Comparison of ENCODE assay signal across 21 cellular contexts in genomic region chr12:57528176-57528575, GRCh38.
"Had no signal": no experiment of that assay in that cellular context is flagged by ENCODE, and none has a peak within 500 bp of the region (broad histone marks: within the 10 kb centered on the region; RNA-seq: fewer than 3 reads in every experiment).

No MANE protein-coding gene starts in this region.

- H3K36me3 ChIP-seq: neural progenitor cell had no signal

- H3K4me3 ChIP-seq: breast epithelium, left ventricle myocardium inferior, neural progenitor cell, spleen, tibial artery had no signal

- H3K27me3 Mint-ChIP-seq: activated naive CD8-positive, alpha-beta T cell treated with anti-CD3 and anti-CD28 coated beads, Interleukin-2, amount 10 ng/mL, durations not matched to agents 7 days and 5 days; central memory CD8-positive, alpha-beta T cell; naive thymus-derived CD8-positive, alpha-beta T cell; progenitor cell of endocrine pancreas; stimulated activated naive CD8-positive, alpha-beta T cell treated with anti-CD3 and anti-CD28 coated beads, Interleukin-15, amount 100 ng/mL, for 72 hours had no signal

- ATAC-seq: esophagus mucosa; naive thymus-derived CD8-positive, alpha-beta T cell; stimulated activated naive CD8-positive, alpha-beta T cell treated with anti-CD3 and anti-CD28 coated beads, Interleukin-15, amount 100 ng/mL, for 72 hours; WTC11 had no signal

- H3K9me3 ChIP-seq: breast epithelium, left ventricle myocardium inferior, spleen, tibial artery had no signal

- H3K27me3 ChIP-seq: breast epithelium, neural progenitor cell, spleen, tibial artery had no signal

- H3K27ac ChIP-seq: breast epithelium, left ventricle myocardium inferior, neural progenitor cell, tibial artery had no signal

- H3K9me3 Mint-ChIP-seq: activated naive CD8-positive, alpha-beta T cell treated with anti-CD3 and anti-CD28 coated beads, Interleukin-2, amount 10 ng/mL, durations not matched to agents 7 days and 5 days; activated T-helper 2 cell treated with anti-CD3 and anti-CD28 coated beads, Interferon-gamma antibody, Interleukin-2, Interleukin-4, amounts not matched to agents 10 μg/mL and 5 μg/mL and 100 μg/mL, durations not matched to agents 14 hours and 24 hours and 36 hours; central memory CD8-positive, alpha-beta T cell; naive thymus-derived CD8-positive, alpha-beta T cell; neural progenitor cell; stimulated activated naive CD8-positive, alpha-beta T cell treated with anti-CD3 and anti-CD28 coated beads, Interleukin-15, amount 100 ng/mL, for 72 hours; WTC11 had no signal

- DNase-seq: activated naive CD4-positive, alpha-beta T cell; activated naive CD8-positive, alpha-beta T cell treated with anti-CD3 and anti-CD28 coated beads, Interleukin-2, amount 10 ng/mL, durations not matched to agents 7 days and 5 days; activated T-cell treated with anti-CD3 and anti-CD28 coated beads, Interleukin-2, amount 50 U/mL, for 1 hour; amniotic stem cell; effector memory CD4-positive, alpha-beta T cell; hippocampal formation; kidney glomerular epithelial cell; left ventricle myocardium inferior; naive thymus-derived CD8-positive, alpha-beta T cell; retina; spleen; stimulated activated CD4-positive, alpha-beta T cell treated with anti-CD3 and anti-CD28 coated beads, Interleukin-4, amount 100 ng/mL, for 1 hour; stimulated activated naive CD8-positive, alpha-beta T cell treated with anti-CD3 and anti-CD28 coated beads, Interleukin-15, amount 100 ng/mL, for 72 hours; tibial artery had no signal

- H3K4me2 ChIP-seq: neural progenitor cell had no signal

- H3K4me3 Mint-ChIP-seq: activated naive CD8-positive, alpha-beta T cell treated with anti-CD3 and anti-CD28 coated beads, Interleukin-2, amount 10 ng/mL, durations not matched to agents 7 days and 5 days; central memory CD8-positive, alpha-beta T cell; naive thymus-derived CD8-positive, alpha-beta T cell; neural progenitor cell; stimulated activated naive CD8-positive, alpha-beta T cell treated with anti-CD3 and anti-CD28 coated beads, Interleukin-15, amount 100 ng/mL, for 72 hours; WTC11 had no signal

- H3K9ac ChIP-seq: neural progenitor cell had no signal

- H3K27ac Mint-ChIP-seq: activated naive CD8-positive, alpha-beta T cell treated with anti-CD3 and anti-CD28 coated beads, Interleukin-2, amount 10 ng/mL, durations not matched to agents 7 days and 5 days; activated T-helper 2 cell treated with anti-CD3 and anti-CD28 coated beads, Interferon-gamma antibody, Interleukin-2, Interleukin-4, amounts not matched to agents 10 μg/mL and 5 μg/mL and 100 μg/mL, durations not matched to agents 14 hours and 24 hours and 36 hours; neural progenitor cell; progenitor cell of endocrine pancreas; WTC11 had no signal

- H2AFZ ChIP-seq: neural progenitor cell had no signal
